ENCODE assay signal across 1 cellular context in genomic region chr17:75896360-75897075, GRCh38.
TF ChIP-seq lines count a peak whose summit lies in the region.

A gene with protein sequence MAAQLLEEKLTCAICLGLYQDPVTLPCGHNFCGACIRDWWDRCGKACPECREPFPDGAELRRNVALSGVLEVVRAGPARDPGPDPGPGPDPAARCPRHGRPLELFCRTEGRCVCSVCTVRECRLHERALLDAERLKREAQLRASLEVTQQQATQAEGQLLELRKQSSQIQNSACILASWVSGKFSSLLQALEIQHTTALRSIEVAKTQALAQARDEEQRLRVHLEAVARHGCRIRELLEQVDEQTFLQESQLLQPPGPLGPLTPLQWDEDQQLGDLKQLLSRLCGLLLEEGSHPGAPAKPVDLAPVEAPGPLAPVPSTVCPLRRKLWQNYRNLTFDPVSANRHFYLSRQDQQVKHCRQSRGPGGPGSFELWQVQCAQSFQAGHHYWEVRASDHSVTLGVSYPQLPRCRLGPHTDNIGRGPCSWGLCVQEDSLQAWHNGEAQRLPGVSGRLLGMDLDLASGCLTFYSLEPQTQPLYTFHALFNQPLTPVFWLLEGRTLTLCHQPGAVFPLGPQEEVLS (minus strand): TSS chr17:75896951. CDS start chr17:75896937, 14 bp downstream.

TF ChIP-seq in HepG2, 621 proteins besides CTCF, POLR2A, EP300 and RAD21 (continued from another document and continues in another):
- no peak for TF ChIP-seq SRSF4 (IDR thresholded peaks at IDR 0.05; ENCODE audit: low read depth, low read length, poor library complexity, severe bottlenecking)
- TF ChIP-seq ZFP82 (CRISPR knock-in tag; IDR thresholded peaks at IDR 0.05; ENCODE audit: borderline replicate concordance): no peak; the same call in 1 of the 2 replicates
- peak; percentile 81 for TF ChIP-seq TAF1 (CRISPR knock-in tag; IDR thresholded peaks at IDR 0.05)
- TF ChIP-seq ZNF530 (CRISPR knock-in tag; IDR thresholded peaks at IDR 0.05; ENCODE audit: low read depth): no peak
- TF ChIP-seq ZNF260 (CRISPR knock-in tag; IDR thresholded peaks at IDR 0.05; ENCODE audit: borderline replicate concordance, low read depth): no peak
- TF ChIP-seq MAX (IDR thresholded peaks at IDR 0.05): peak; percentile 77; the same call in 1 of the 2 replicates
- TF ChIP-seq KDM4B (CRISPR knock-in tag; IDR thresholded peaks at IDR 0.05): no peak
- TF ChIP-seq TBX2 (CRISPR knock-in tag; IDR thresholded peaks at IDR 0.05; ENCODE audit: borderline replicate concordance): peak; percentile 8
- TF ChIP-seq NFKB2 (CRISPR knock-in tag; IDR thresholded peaks at IDR 0.05; ENCODE audit: borderline replicate concordance): peak; percentile 58; the same call in 1 of the 2 replicates
- TF ChIP-seq, protein P1, sequence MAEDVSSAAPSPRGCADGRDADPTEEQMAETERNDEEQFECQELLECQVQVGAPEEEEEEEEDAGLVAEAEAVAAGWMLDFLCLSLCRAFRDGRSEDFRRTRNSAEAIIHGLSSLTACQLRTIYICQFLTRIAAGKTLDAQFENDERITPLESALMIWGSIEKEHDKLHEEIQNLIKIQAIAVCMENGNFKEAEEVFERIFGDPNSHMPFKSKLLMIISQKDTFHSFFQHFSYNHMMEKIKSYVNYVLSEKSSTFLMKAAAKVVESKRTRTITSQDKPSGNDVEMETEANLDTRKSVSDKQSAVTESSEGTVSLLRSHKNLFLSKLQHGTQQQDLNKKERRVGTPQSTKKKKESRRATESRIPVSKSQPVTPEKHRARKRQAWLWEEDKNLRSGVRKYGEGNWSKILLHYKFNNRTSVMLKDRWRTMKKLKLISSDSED (CRISPR knock-in tag; IDR thresholded peaks at IDR 0.05): no peak
- peak; percentile 30; the same call in 1 of the 2 replicates for TF ChIP-seq TGIF2 (CRISPR knock-in tag; IDR thresholded peaks at IDR 0.05)
- peak; percentile 74 for TF ChIP-seq SKIL (CRISPR knock-in tag; IDR thresholded peaks at IDR 0.05; ENCODE audit: borderline replicate concordance)
- no peak for TF ChIP-seq ZNF24 (IDR thresholded peaks at IDR 0.05)
- no peak for TF ChIP-seq PHB2 (IDR thresholded peaks at IDR 0.05; ENCODE audit: partially characterized antibody)
- 0 out of 2 replicates have a peak, but pooled peaks have one; percentile 22 for TF ChIP-seq ZMYM4 (CRISPR knock-in tag; IDR thresholded peaks at IDR 0.05)
- TF ChIP-seq FOXA3 (CRISPR knock-in tag; IDR thresholded peaks at IDR 0.05): 0 out of 2 replicates have a peak, but pooled peaks have one; percentile 13
- peak; percentile 83; the same call in 1 of the 2 replicates for TF ChIP-seq EEA1 (CRISPR knock-in tag; IDR thresholded peaks at IDR 0.05; ENCODE audit: borderline replicate concordance)
- peak; percentile 48 for TF ChIP-seq IKZF4 (CRISPR knock-in tag; IDR thresholded peaks at IDR 0.05; ENCODE audit: borderline replicate concordance, low read depth, not compliant biosample characterization)
- 0 out of 2 replicates have a peak, but pooled peaks have one; percentile 25 for TF ChIP-seq ZNF773 (CRISPR knock-in tag; IDR thresholded peaks at IDR 0.05; ENCODE audit: borderline replicate concordance)
- peak; percentile 26; the same call in 1 of the 2 replicates for TF ChIP-seq ERF (CRISPR knock-in tag; IDR thresholded peaks at IDR 0.05)
- TF ChIP-seq ZNF574 (CRISPR knock-in tag; IDR thresholded peaks at IDR 0.05): peak; percentile 53; the same call in 1 of the 2 replicates
- TF ChIP-seq E2F5 (CRISPR knock-in tag; conservative IDR thresholded peaks at IDR 0.05): peak; percentile 30; the same call in 1 of the 2 replicates
- TF ChIP-seq U2AF1 (optimal IDR thresholded peaks at IDR 0.05; ENCODE audit: low read depth, low read length): no peak
- peak; percentile 63; the same call in 1 of the 2 replicates for TF ChIP-seq CBFB (CRISPR knock-in tag; IDR thresholded peaks at IDR 0.05)
- TF ChIP-seq ZNF614 (CRISPR knock-in tag; IDR thresholded peaks at IDR 0.05; ENCODE audit: borderline replicate concordance): no peak; the same call in 1 of the 2 replicates
- no peak for TF ChIP-seq ZXDC (CRISPR knock-in tag; IDR thresholded peaks at IDR 0.05)
- TF ChIP-seq RFX1 (IDR thresholded peaks at IDR 0.05): no peak
- peak; percentile 81 for TF ChIP-seq ZNF510 (CRISPR knock-in tag; IDR thresholded peaks at IDR 0.05; ENCODE audit: low read depth)
- no peak for TF ChIP-seq HOMEZ (CRISPR knock-in tag; IDR thresholded peaks at IDR 0.05; ENCODE audit: low read depth)
- TF ChIP-seq, protein P2, sequence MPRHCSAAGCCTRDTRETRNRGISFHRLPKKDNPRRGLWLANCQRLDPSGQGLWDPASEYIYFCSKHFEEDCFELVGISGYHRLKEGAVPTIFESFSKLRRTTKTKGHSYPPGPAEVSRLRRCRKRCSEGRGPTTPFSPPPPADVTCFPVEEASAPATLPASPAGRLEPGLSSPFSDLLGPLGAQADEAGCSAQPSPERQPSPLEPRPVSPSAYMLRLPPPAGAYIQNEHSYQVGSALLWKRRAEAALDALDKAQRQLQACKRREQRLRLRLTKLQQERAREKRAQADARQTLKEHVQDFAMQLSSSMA (CRISPR knock-in tag; IDR thresholded peaks at IDR 0.05): no peak
- no peak; the same call in 1 of the 2 replicates for TF ChIP-seq ZNF839 (CRISPR knock-in tag; IDR thresholded peaks at IDR 0.05; ENCODE audit: borderline replicate concordance)
- no peak; the same call in 1 of the 2 replicates for TF ChIP-seq PBX3 (CRISPR knock-in tag; IDR thresholded peaks at IDR 0.05; ENCODE audit: borderline replicate concordance)
- TF ChIP-seq ZNF460 (CRISPR knock-in tag; IDR thresholded peaks at IDR 0.05; ENCODE audit: borderline replicate concordance): peak; percentile 9; the same call in 1 of the 2 replicates
- peak; percentile 49; the same call in 1 of the 2 replicates for TF ChIP-seq ZNF143 (CRISPR knock-in tag; IDR thresholded peaks at IDR 0.05)
- no peak; the same call in 1 of the 2 replicates for TF ChIP-seq NFYC (CRISPR knock-in tag; IDR thresholded peaks at IDR 0.05)
- peak; percentile 25; the same call in 1 of the 2 replicates for TF ChIP-seq ZBTB10 (CRISPR knock-in tag; IDR thresholded peaks at IDR 0.05; ENCODE audit: borderline replicate concordance)
- no peak for TF ChIP-seq ZNF496 (CRISPR knock-in tag; IDR thresholded peaks at IDR 0.05; ENCODE audit: insufficient replicate concordance)
- TF ChIP-seq SRY (CRISPR knock-in tag; IDR thresholded peaks at IDR 0.05): peak; percentile 91; the same call in 1 of the 2 replicates
- TF ChIP-seq SMYD3 (CRISPR knock-in tag; IDR thresholded peaks at IDR 0.05): no peak
- TF ChIP-seq ZNF607 (CRISPR knock-in tag; IDR thresholded peaks at IDR 0.05; ENCODE audit: borderline replicate concordance): peak; percentile 22
